8 cellular contexts compared by ENCODE assay signal in the genomic region with DNA sequence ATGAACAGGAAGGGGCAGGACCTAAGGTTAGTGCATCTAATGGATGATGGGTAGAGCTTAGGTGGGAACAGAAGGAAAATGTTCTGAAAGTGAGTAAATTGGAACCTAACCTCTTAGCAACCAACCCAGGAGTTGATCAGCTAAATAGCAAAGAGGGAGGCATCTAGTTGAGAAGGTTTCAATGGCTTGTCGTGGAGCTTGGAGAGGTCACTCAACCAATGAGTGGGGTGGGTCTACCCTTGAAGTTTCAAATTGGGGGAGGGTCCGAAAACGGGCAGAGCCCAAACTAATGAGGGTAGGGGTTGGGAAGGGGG. TPM values are rescaled to one million over a fixed set of nuclear protein-coding genes. Genes with fewer than 3 reads are reported as not detected.
A peak's percentile ranks its signal among the peaks of the same experiment; 100 is the strongest.
DNase-seq lines count a peak whose midpoint lies in the region; ATAC-seq, FAIRE-seq and TF ChIP-seq lines count a peak whose summit lies in the region.

No MANE protein-coding gene starts in this region.

- peaks cover 11% of the 10 kb centered on the region for H3K27me3 Mint-ChIP-seq in activated naive CD4-positive, alpha-beta T cell treated with anti-CD3 and anti-CD28 coated beads, Interleukin-2, amount 50 U/mL, for 24 hours

- no peaks in the 10 kb centered on the region for H3K79me2 ChIP-seq in keratinocyte (ENCODE audit: control insufficient read depth, insufficient read depth, low read length)

- dilution Hi-C loops in keratinocyte (cut with MboI; ENCODE audit: extremely low pct_ligation_motif_present, low sequenced_read_pairs), result no loop called here

- H3K27ac Mint-ChIP-seq in activated naive CD4-positive, alpha-beta T cell treated with anti-CD3 and anti-CD28 coated beads, Interleukin-2, amount 50 U/mL, for 24 hours, result peak overlapping the region; percentile 62
- H3K27ac Mint-ChIP-seq in activated naive CD4-positive, alpha-beta T cell treated with anti-CD3 and anti-CD28 coated beads, Interleukin-2, amount 50 U/mL, for 72 hours, result peak overlapping the region; percentile 0 to 82

- H3K9me3 ChIP-seq in keratinocyte (ENCODE audit: control insufficient read depth, low read depth, low read length) (no peaks in the 10 kb centered on the region), uterus (no peaks in the 10 kb centered on the region)

- TF ChIP-seq CTCF in keratinocyte (optimal IDR thresholded peaks at IDR 0.05 in 1 of 3, IDR thresholded peaks at IDR 0.05 in 1 of 3, conservative IDR thresholded peaks at IDR 0.05 in 1 of 3; ENCODE audit: extremely low read depth in 1 of 3, insufficient read depth in 2 of 3, low read length in 3 of 3) (no peak), uterus (IDR thresholded peaks at IDR 0.05) (no peak)

- H3K9ac ChIP-seq in keratinocyte (ENCODE audit: control insufficient read depth, extremely low read depth, insufficient read depth, low read length), result no peak overlapping the region

- peak overlapping the region; percentile 46 for H2AFZ ChIP-seq in keratinocyte (ENCODE audit: control insufficient read depth, low read length)

- no peak for DNase-seq in activated naive CD4-positive, alpha-beta T cell treated with anti-CD3 and anti-CD28 coated beads, Interleukin-2, amount 50 U/mL, for 16 hours
- DNase-seq in activated naive CD4-positive, alpha-beta T cell treated with anti-CD3 and anti-CD28 coated beads, Interleukin-2, amount 50 U/mL, for 72 hours (ENCODE audit: low spot score in 2 of 2), result no peak
- DNase-seq in keratinocyte (ENCODE audit: low read depth, low spot score) (no peak), uterus (no peak)
- no peak for DNase-seq in activated effector memory CD4-positive, alpha-beta T cell treated with Interleukin-2 at 50 U/mL for 16 hours

- H3K27me3 ChIP-seq in keratinocyte (ENCODE audit: control insufficient read depth, extremely low read depth, insufficient read depth, low read length), result peaks cover 15% of the 10 kb centered on the region
- no peaks in the 10 kb centered on the region for H3K27me3 ChIP-seq in uterus

- peak overlapping the region; percentile 84 for H3K4me3 Mint-ChIP-seq in activated naive CD4-positive, alpha-beta T cell treated with anti-CD3 and anti-CD28 coated beads, Interleukin-2, amount 50 U/mL, for 24 hours

- H3K36me3 Mint-ChIP-seq in activated naive CD4-positive, alpha-beta T cell treated with anti-CD3 and anti-CD28 coated beads, Interleukin-2, amount 50 U/mL, for 24 hours, result no peaks in the 10 kb centered on the region
- no peaks in the 10 kb centered on the region for H3K36me3 Mint-ChIP-seq in activated naive CD4-positive, alpha-beta T cell treated with anti-CD3 and anti-CD28 coated beads, Interleukin-2, amount 50 U/mL, for 72 hours

- TF ChIP-seq POLR2A in uterus (IDR thresholded peaks at IDR 0.05), result no peak

- peaks cover 4% of the 10 kb centered on the region for H3K9me3 Mint-ChIP-seq in activated naive CD4-positive, alpha-beta T cell treated with anti-CD3 and anti-CD28 coated beads, Interleukin-2, amount 50 U/mL, for 24 hours
- peaks cover 0 to 5% of the 10 kb centered on the region in 2 donors for H3K9me3 Mint-ChIP-seq in activated naive CD4-positive, alpha-beta T cell treated with anti-CD3 and anti-CD28 coated beads, Interleukin-2, amount 50 U/mL, for 72 hours

- no peaks in the 10 kb centered on the region for H4K20me1 ChIP-seq in keratinocyte (ENCODE audit: control insufficient read depth, extremely low read depth, insufficient read depth, low read length)

- H3K4me3 ChIP-seq in keratinocyte (ENCODE audit: control insufficient read depth in 2 of 3, extremely low read depth in 1 of 3, insufficient read depth in 2 of 3, low read depth in 1 of 3, low read length in 3 of 3) (peak overlapping the region in 1 of 3 experiments; percentile 39), uterus (no peak overlapping the region)

- H3K9me1 ChIP-seq in keratinocyte (ENCODE audit: control insufficient read depth, extremely low read depth, insufficient read depth, low read length), result no peaks in the 10 kb centered on the region

- no peak for FAIRE-seq in keratinocyte (lab: Jason Lieb, UNC)

- peak overlapping the region; percentile 46 for H3K4me2 ChIP-seq in keratinocyte (ENCODE audit: control insufficient read depth, extremely low read depth, insufficient read depth, low read depth, low read length)

- intact Hi-C loops in uterus (cut with DNase I; ENCODE audit: low total_unique reads), result no loop called here

- no peak overlapping the region for H3K27ac ChIP-seq in keratinocyte (ENCODE audit: control insufficient read depth, insufficient read depth, low read length)
- peak overlapping the region; percentile 17 to 68 for H3K27ac ChIP-seq in uterus

- H3K4me1 ChIP-seq in keratinocyte (ENCODE audit: control insufficient read depth, extremely low read depth, insufficient read depth, low read length) (peaks cover 7% of the 10 kb centered on the region), uterus (peaks cover 0 to 6% of the 10 kb centered on the region in 2 donors)

- no peak for ATAC-seq in activated naive CD4-positive, alpha-beta T cell treated with anti-CD3 and anti-CD28 coated beads, Interleukin-2, amount 50 U/mL, for 72 hours
- ATAC-seq in GM21447 (IDR thresholded peaks at IDR 0.05; ENCODE audit: unreplicated experiment) (no peak), GM18517 (IDR thresholded peaks at IDR 0.05; ENCODE audit: unreplicated experiment) (no peak)

- no peaks in the 10 kb centered on the region for H3K36me3 ChIP-seq in keratinocyte (ENCODE audit: control insufficient read depth in 2 of 2, extremely low read depth in 1 of 2, insufficient read depth in 2 of 2, low read length in 2 of 2)
- H3K36me3 ChIP-seq in uterus, result no peaks in the 10 kb centered on the region

- H3K4me1 Mint-ChIP-seq in activated naive CD4-positive, alpha-beta T cell treated with anti-CD3 and anti-CD28 coated beads, Interleukin-2, amount 50 U/mL, for 24 hours, result peaks cover 19% of the 10 kb centered on the region

RNA-seq across cellular contexts. Expression of gene SHKBP1, which starts 5.7 kb away (rescaled TPM):
- total RNA-seq in activated naive CD4-positive, alpha-beta T cell treated with anti-CD3 and anti-CD28 coated beads, Interleukin-2, amount 50 U/mL, for 72 hours, result 100 to 1,000 TPM; 108 to 173 TPM
- 20.2 to 41.3 TPM (median 27.2 TPM) in 3 replicates for polyA plus RNA-seq in keratinocyte
- 27.1 TPM for polyA plus RNA-seq in keratinocyte (2011; ENCODE audit: low read depth)
- polyA plus RNA-seq in keratinocyte (2011; cell fraction: cytosol; rRNA removed), result 25.3 and 42.4 TPM in 2 replicates
- 36.2 and 53.8 TPM in 2 replicates for polyA plus RNA-seq in keratinocyte (2011; cell fraction: nucleus; rRNA removed)
- polyA plus RNA-seq in keratinocyte (2012; ENCODE audit: low replicate concordance), result 45.0 and 60.3 TPM in 2 replicates
- polyA minus RNA-seq in keratinocyte, result 50.2 to 86.6 TPM (median 52.0 TPM) in 3 replicates
- 144 TPM for polyA minus RNA-seq in keratinocyte (2011; cell fraction: cytosol; rRNA and poly(A)+ RNA removed)
- polyA minus RNA-seq in keratinocyte (2011; cell fraction: nucleus; rRNA and poly(A)+ RNA removed), result 31.9 and 39.0 TPM in 2 replicates
- total RNA-seq in uterus, result 10 to 100 TPM; 15.1 to 57.4 (median 21.9) TPM

RNA-seq across cellular contexts. Expression of gene LTBP4, which starts 30.2 kb away (rescaled TPM):
- 100 to 1,000 TPM; 178 to 245 TPM for total RNA-seq in activated naive CD4-positive, alpha-beta T cell treated with anti-CD3 and anti-CD28 coated beads, Interleukin-2, amount 50 U/mL, for 72 hours
- polyA plus RNA-seq in keratinocyte, result 25.9 to 48.0 TPM (median 29.6 TPM) in 3 replicates
- 18.4 TPM for polyA plus RNA-seq in keratinocyte (2011; ENCODE audit: low read depth)
- polyA plus RNA-seq in keratinocyte (2011; cell fraction: cytosol; rRNA removed), result 16.2 and 40.9 TPM in 2 replicates
- polyA plus RNA-seq in keratinocyte (2011; cell fraction: nucleus; rRNA removed), result 171 and 248 TPM in 2 replicates
- 67.3 and 104 TPM in 2 replicates for polyA plus RNA-seq in keratinocyte (2012; ENCODE audit: low replicate concordance)
- polyA minus RNA-seq in keratinocyte, result 23.7 to 113 TPM (median 33.0 TPM) in 3 replicates
- polyA minus RNA-seq in keratinocyte (2011; cell fraction: cytosol; rRNA and poly(A)+ RNA removed), result 63.9 TPM
- 56.5 and 60.9 TPM in 2 replicates for polyA minus RNA-seq in keratinocyte (2011; cell fraction: nucleus; rRNA and poly(A)+ RNA removed)
- 1,000 to 10,000 TPM in 1 of 4 donors, 100 to 1,000 TPM in 3; 163 to 1,000 (median 501) TPM for total RNA-seq in uterus
